8 cellular contexts compared by ENCODE assay signal in the genomic region with DNA sequence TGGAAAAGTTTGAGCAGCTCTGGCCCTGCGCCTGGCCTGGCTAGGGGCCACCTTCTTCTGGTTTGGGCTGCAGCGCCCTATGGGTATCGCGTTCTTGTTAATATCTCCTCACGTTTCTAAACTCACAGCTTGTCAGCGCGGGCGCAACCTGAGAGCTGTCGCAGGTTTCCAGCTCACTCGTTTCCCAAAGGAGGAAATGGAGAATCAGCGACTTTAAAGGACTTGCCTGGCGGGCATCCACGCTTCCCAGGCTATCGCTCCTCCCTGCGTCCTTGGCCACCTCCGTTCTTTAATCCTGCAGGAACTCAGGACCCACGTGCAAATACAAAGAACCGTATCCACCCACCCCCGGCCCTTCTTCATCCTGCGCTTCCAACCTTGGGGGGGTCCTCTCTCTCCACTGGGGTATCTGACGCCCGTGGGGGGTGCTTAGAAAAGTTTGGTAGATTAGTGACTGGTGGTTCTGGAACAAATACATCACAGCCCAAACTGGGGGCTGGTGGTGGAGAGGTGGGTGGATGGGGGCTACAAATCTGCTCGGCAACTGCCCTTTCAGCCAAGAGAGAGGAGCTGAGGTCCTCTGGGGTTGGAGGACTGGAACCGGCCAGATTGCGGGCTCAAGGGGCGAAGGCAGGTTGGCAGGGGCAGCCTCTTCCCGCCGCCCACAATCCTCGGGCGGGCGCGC. TPM values are rescaled to one million over a fixed set of nuclear protein-coding genes. Genes with fewer than 3 reads are reported as not detected.
DNase-seq lines count a peak whose midpoint lies in the region; ATAC-seq and TF ChIP-seq lines count a peak whose summit lies in the region.

No MANE protein-coding gene starts in this region.

- H3K4me3 Mint-ChIP-seq in activated CD8-positive, alpha-beta T cell treated with anti-CD3 and anti-CD28 coated beads for 36 hours: peak overlapping the region; percentile 90
- peak overlapping the region; percentile 94 for H3K4me3 Mint-ChIP-seq in type B pancreatic cell

- no peak for TF ChIP-seq CTCF in activated CD8-positive, alpha-beta T cell treated with anti-CD3 and anti-CD28 coated beads for 36 hours (IDR thresholded peaks at IDR 0.05)
- no peak for TF ChIP-seq CTCF in esophagus squamous epithelium (IDR thresholded peaks at IDR 0.05)
- no peak for TF ChIP-seq CTCF in type B pancreatic cell (conservative IDR thresholded peaks at IDR 0.05)

- H3K4me3 ChIP-seq in esophagus squamous epithelium (peak overlapping the region; percentile 62 to 72 (median 64)), mucosa of stomach (ENCODE audit: low read length) (peak overlapping the region; percentile 80)

- DNase-seq in EL (peak; percentile 60), NCI-H1092 treated with DMSO at 0.1 percent for 48 hours (lab: John Stamatoyannopoulos, UW) (peak; percentile 73), esophagus squamous epithelium (lab: John Stamatoyannopoulos, UW) (no peak), type B pancreatic cell (ENCODE audit: extremely low spot score, unreplicated experiment) (no peak)
- DNase-seq in activated CD8-positive, alpha-beta T cell treated with anti-CD3 and anti-CD28 coated beads for 36 hours: peak; percentile 33

- peaks cover 0 to 7% (median 0%) of the 10 kb centered on the region in 3 donors for H3K36me3 ChIP-seq in esophagus squamous epithelium
- no peaks in the 10 kb centered on the region for H3K36me3 ChIP-seq in mucosa of stomach (ENCODE audit: control insufficient read depth, insufficient read depth, low read length)

- H3K4me1 ChIP-seq in esophagus squamous epithelium (peaks cover 4 to 43% (median 15%) of the 10 kb centered on the region in 3 donors), mucosa of stomach (ENCODE audit: control insufficient read depth, insufficient read depth, low read length) (peaks cover 8% of the 10 kb centered on the region)

- peak overlapping the region; percentile 62 to 86 (median 80) for H3K27ac ChIP-seq in esophagus squamous epithelium

- H3K27me3 Mint-ChIP-seq in activated CD8-positive, alpha-beta T cell treated with anti-CD3 and anti-CD28 coated beads for 36 hours: no peaks in the 10 kb centered on the region
- no peaks in the 10 kb centered on the region for H3K27me3 Mint-ChIP-seq in type B pancreatic cell

- POLR2A ChIA-PET in activated CD8-positive, alpha-beta T cell treated with anti-CD3 and anti-CD28 coated beads for 36 hours (lab: Charles Lee): interaction anchor here (0.7 to 2.6 kb wide), 14 partner anchors 9 to 318 kb away, joined by 3 to 36 read pairs (median 5); no protein-coding TSS in a partner anchor

- WGBS in esophagus squamous epithelium, 2 donors: 4 to 14% methylated on average over 22 to 23 of the region's 32 CpGs

- no peaks in the 10 kb centered on the region for H3K9me3 ChIP-seq in esophagus squamous epithelium
- no peaks in the 10 kb centered on the region for H3K9me3 ChIP-seq in mucosa of stomach (ENCODE audit: control insufficient read depth, low read length)

- H3K27me3 ChIP-seq in esophagus squamous epithelium (peaks cover 0 to 24% (median 0%) of the 10 kb centered on the region in 4 donors), mucosa of stomach (ENCODE audit: control insufficient read depth, insufficient read depth, low read length) (peaks cover 8% of the 10 kb centered on the region)

- peak overlapping the region; percentile 71 for H3K9ac ChIP-seq in mucosa of stomach (ENCODE audit: low read length)

- peaks cover 44% of the 10 kb centered on the region for H3K4me1 Mint-ChIP-seq in activated CD8-positive, alpha-beta T cell treated with anti-CD3 and anti-CD28 coated beads for 36 hours (ENCODE audit: low read depth)
- peaks cover 31% of the 10 kb centered on the region for H3K4me1 Mint-ChIP-seq in type B pancreatic cell (ENCODE audit: unreplicated experiment)

- peak in 2 of 4 donors; percentile 15 to 40 for TF ChIP-seq POLR2A in esophagus squamous epithelium (IDR thresholded peaks at IDR 0.05)

- no peak for ATAC-seq in activated CD8-positive, alpha-beta T cell treated with anti-CD3 and anti-CD28 coated beads for 36 hours
- ATAC-seq in GM21576 (IDR thresholded peaks at IDR 0.05; ENCODE audit: unreplicated experiment): no peak
- no peak for ATAC-seq in HG02642 (IDR thresholded peaks at IDR 0.05; ENCODE audit: poor library complexity, unreplicated experiment)

- H3K36me3 Mint-ChIP-seq in activated CD8-positive, alpha-beta T cell treated with anti-CD3 and anti-CD28 coated beads for 36 hours (ENCODE audit: low read depth): peaks cover 31% of the 10 kb centered on the region
- peaks cover 11% of the 10 kb centered on the region for H3K36me3 Mint-ChIP-seq in type B pancreatic cell

- intact Hi-C loops in activated CD8-positive, alpha-beta T cell treated with anti-CD3 and anti-CD28 coated beads for 36 hours (cut with micrococcal nuclease): no loop called here
- intact Hi-C loops in esophagus squamous epithelium (cut with DNase I): no loop called here

- CTCF ChIA-PET in activated CD8-positive, alpha-beta T cell treated with anti-CD3 and anti-CD28 coated beads for 36 hours (lab: Charles Lee): interaction anchor here (0.7 to 2.3 kb wide), 11 partner anchors 11 to 318 kb away, joined by 3 to 9 read pairs (median 4); no protein-coding TSS in a partner anchor

- no peaks in the 10 kb centered on the region for H3K9me3 Mint-ChIP-seq in activated CD8-positive, alpha-beta T cell treated with anti-CD3 and anti-CD28 coated beads for 36 hours
- no peaks in the 10 kb centered on the region for H3K9me3 Mint-ChIP-seq in type B pancreatic cell

- H3K27ac Mint-ChIP-seq in activated CD8-positive, alpha-beta T cell treated with anti-CD3 and anti-CD28 coated beads for 36 hours: peak overlapping the region; percentile 99
- H3K27ac Mint-ChIP-seq in type B pancreatic cell: peak overlapping the region; percentile 94

RNA-seq across cellular contexts. Expression of a gene that starts 0.6 kb away (rescaled TPM):
- total RNA-seq in activated CD8-positive, alpha-beta T cell treated with anti-CD3 and anti-CD28 coated beads for 36 hours: 100 to 1,000 TPM; 174 to 182 TPM
- total RNA-seq in esophagus squamous epithelium (10 to 100 TPM; 16.2 to 76.1 (median 37.8) TPM), type B pancreatic cell (ENCODE audit: low replicate concordance) (68.9 and 74.2 TPM in 2 replicates)

Comparison
In these comparisons a context has a peak if more than half of its experiments do, and no peak if none do; other contexts are left out.
1. DNase-seq: peak in EL (single experiment), NCI-H1092 treated with DMSO at 0.1 percent for 48 hours (single experiment) and activated CD8-positive, alpha-beta T cell treated with anti-CD3 and anti-CD28 coated beads for 36 hours (single experiment); none in esophagus squamous epithelium (single experiment) and type B pancreatic cell (single experiment).